Comparison of ENCODE assay signal across 8 cellular contexts in the genomic region with DNA sequence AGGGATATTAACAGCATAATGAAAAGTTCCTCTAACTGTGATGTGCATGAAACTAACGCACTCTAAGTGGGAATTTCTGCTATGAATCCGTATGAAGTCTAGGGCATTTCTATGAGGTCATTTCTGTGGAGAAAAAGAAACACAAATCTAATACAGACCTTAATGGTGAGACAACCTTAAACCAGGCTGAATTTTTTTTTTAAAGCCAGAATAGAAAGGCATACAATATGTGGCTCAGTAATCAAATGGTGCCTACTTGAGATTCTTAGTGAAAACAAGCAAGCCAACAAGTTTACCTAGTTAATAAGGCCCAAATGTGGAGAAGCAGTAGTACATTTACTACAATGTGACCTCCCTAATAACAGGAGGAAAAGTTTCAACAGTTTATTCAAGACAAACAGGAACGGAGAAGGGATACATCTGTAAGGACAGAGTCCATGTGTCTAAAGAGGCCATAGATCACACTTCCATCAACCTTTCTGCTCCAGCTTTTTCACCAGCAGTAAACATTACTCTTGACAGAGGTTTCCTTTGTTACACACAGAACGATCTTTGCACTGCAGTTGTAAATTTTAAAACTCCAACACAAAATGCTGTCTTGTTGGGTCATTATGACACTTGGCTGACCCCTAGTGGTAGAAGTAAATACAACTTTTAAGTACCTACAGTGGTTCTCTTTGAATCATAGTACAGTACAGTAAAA. TPM values are rescaled to one million over a fixed set of nuclear protein-coding genes. Genes with fewer than 3 reads are reported as not detected.
DNase-seq lines count a peak whose midpoint lies in the region; ATAC-seq and TF ChIP-seq lines count a peak whose summit lies in the region.

No MANE protein-coding gene starts in this region.

- no peaks in the 10 kb centered on the region for H3K9me3 Mint-ChIP-seq in nephron

- H3K4me3 ChIP-seq in BE2C (ENCODE audit: low read depth, low read length), result no peak overlapping the region
- H3K4me3 ChIP-seq in effector memory CD4-positive, alpha-beta T cell (ENCODE audit: insufficient read depth, low read depth, low read length, poor library complexity, severe bottlenecking), result no peak overlapping the region

- peaks cover 4% of the 10 kb centered on the region; the same call in 1 of the 2 replicates for H3K4me1 ChIP-seq in BE2C
- H3K4me1 ChIP-seq in effector memory CD4-positive, alpha-beta T cell (ENCODE audit: control insufficient read depth, insufficient read depth, low read length, poor library complexity, severe bottlenecking), result no peaks in the 10 kb centered on the region

- H3K27me3 Mint-ChIP-seq in nephron (ENCODE audit: low read depth), result no peaks in the 10 kb centered on the region

- TF ChIP-seq CTCF in BE2C (IDR thresholded peaks at IDR 0.05; ENCODE audit: low read depth, low read length) (peak; percentile 79), nephron (IDR thresholded peaks at IDR 0.05; ENCODE audit: unreplicated experiment in 3 of 3) (peak; percentile 66 to 77 (median 67))

- H3K4me1 Mint-ChIP-seq in nephron, result peaks cover 12% of the 10 kb centered on the region

- H3K27ac Mint-ChIP-seq in nephron, result peak overlapping the region; percentile 51 to 86 (median 58)

- peaks cover 17% of the 10 kb centered on the region for H3K36me3 Mint-ChIP-seq in nephron (ENCODE audit: low read depth)

- no peak overlapping the region for H3K27ac ChIP-seq in effector memory CD4-positive, alpha-beta T cell (ENCODE audit: insufficient read depth, low read length, poor library complexity, severe bottlenecking)

- no peak overlapping the region for H3K4me3 Mint-ChIP-seq in nephron

- DNase-seq in BE2C (no peak), NCI-H1417 (lab: John Stamatoyannopoulos, UW) (peak; percentile 44 to 88 (median 54)), T1000 (lab: John Stamatoyannopoulos, UW) (peak; percentile 1), fibroblast of peridontal ligament (ENCODE audit: extremely low read depth) (peak; percentile 96)
- DNase-seq in effector memory CD4-positive, alpha-beta T cell, result no peak

- peak; percentile 48 for ATAC-seq in GM18508 (IDR thresholded peaks at IDR 0.05; ENCODE audit: insufficient read depth, unreplicated experiment)
- ATAC-seq in HG02884 (IDR thresholded peaks at IDR 0.05; ENCODE audit: unreplicated experiment), result peak; percentile 83

- H3K9me3 ChIP-seq in BE2C, result no peaks in the 10 kb centered on the region
- no peaks in the 10 kb centered on the region for H3K9me3 ChIP-seq in effector memory CD4-positive, alpha-beta T cell (ENCODE audit: control insufficient read depth, low read length)

- H3K27me3 ChIP-seq in BE2C, result no peaks in the 10 kb centered on the region
- no peaks in the 10 kb centered on the region for H3K27me3 ChIP-seq in effector memory CD4-positive, alpha-beta T cell (replicated peaks; ENCODE audit: control insufficient read depth, insufficient read depth, low read length, poor library complexity, severe bottlenecking)

- H3K36me3 ChIP-seq in BE2C, result peaks cover 5% of the 10 kb centered on the region
- H3K36me3 ChIP-seq in effector memory CD4-positive, alpha-beta T cell (ENCODE audit: control insufficient read depth, insufficient read depth, low read length), result peaks cover 1% of the 10 kb centered on the region

RNA-seq across cellular contexts. Expression of gene CARNMT1, which starts 26.2 kb away (rescaled TPM):
- polyA plus RNA-seq in BE2C (2012; ENCODE audit: insufficient read depth, insufficient read length, low read depth), result 3.7 TPM

RNA-seq across cellular contexts. Expression of gene C9orf40, which starts 49.2 kb away (rescaled TPM):
- polyA plus RNA-seq in BE2C (2012; ENCODE audit: insufficient read depth, insufficient read length, low read depth), result 1.6 TPM

Comparison
In these comparisons a context has a peak if more than half of its experiments do, and no peak if none do; other contexts are left out.
1. DNase-seq: peak in NCI-H1417 (3 of 3), T1000 (single experiment) and fibroblast of peridontal ligament (single experiment); none in BE2C (single experiment) and effector memory CD4-positive, alpha-beta T cell (0 of 3).